ENCODE assay signal across 40 cellular contexts in the genomic region with DNA sequence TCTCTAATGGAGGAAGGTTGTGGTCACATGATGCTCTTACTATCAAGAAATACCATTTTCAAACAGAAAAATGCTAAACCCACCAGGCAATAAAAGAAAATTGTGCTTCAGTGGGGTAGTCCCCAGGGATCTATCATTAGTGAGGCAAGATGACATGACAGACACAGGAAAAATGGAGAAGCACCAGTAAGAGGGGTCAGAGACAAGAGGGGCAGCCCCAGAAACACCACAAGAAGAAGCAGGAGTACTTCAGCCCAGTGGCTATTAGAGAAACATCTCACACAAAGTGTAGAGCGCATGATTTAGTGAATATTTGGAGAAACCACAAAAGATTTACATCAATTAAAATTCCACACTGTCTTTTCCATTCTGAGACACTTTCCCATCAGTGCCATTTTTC. TPM values are rescaled to one million over a fixed set of nuclear protein-coding genes. Genes with fewer than 3 reads are reported as not detected.
"Had no signal": no experiment of that assay in that cellular context is flagged by ENCODE, and none has a peak within 500 bp of the region (broad histone marks: within the 10 kb centered on the region; RNA-seq: fewer than 3 reads in every experiment).

No MANE protein-coding gene starts in this region.

- ATAC-seq: activated naive CD4-positive, alpha-beta T cell treated with anti-CD3 and anti-CD28 coated beads, Interleukin-2, amount 50 U/mL, for 72 hours; activated naive CD8-positive, alpha-beta T cell treated with anti-CD3 and anti-CD28 coated beads, Interleukin-2, amount 50 U/mL, for 24 hours; activated T-cell treated with anti-CD3 and anti-CD28 coated beads, Interleukin-2, amount 50 U/mL, for 4 hours; activated T-cell treated with anti-CD3 and anti-CD28 coated beads, Interleukin-2, amount 50 U/mL, for 72 hours; activated T-helper 17 cell treated with anti-CD3 and anti-CD28 coated beads, Interleukin-2, amount 50 U/mL, for 72 hours; body of pancreas had no signal

- H3K4me1 ChIP-seq: adrenal gland, ascending aorta, body of pancreas, breast epithelium had no signal

- H3K27ac Mint-ChIP-seq: activated naive CD4-positive, alpha-beta T cell treated with anti-CD3 and anti-CD28 coated beads for 36 hours; activated naive CD4-positive, alpha-beta T cell treated with anti-CD3 and anti-CD28 coated beads, Interleukin-2, amount 10 ng/mL, durations not matched to agents 7 days and 5 days; activated naive CD4-positive, alpha-beta T cell treated with anti-CD3 and anti-CD28 coated beads, Interleukin-2, amount 50 U/mL, for 24 hours; activated naive CD4-positive, alpha-beta T cell treated with anti-CD3 and anti-CD28 coated beads, Interleukin-2, amount 50 U/mL, for 72 hours; activated naive CD8-positive, alpha-beta T cell; activated naive CD8-positive, alpha-beta T cell treated with anti-CD3 and anti-CD28 coated beads for 36 hours; activated naive CD8-positive, alpha-beta T cell treated with anti-CD3 and anti-CD28 coated beads, Interleukin-2, amount 10 ng/mL, durations not matched to agents 7 days and 5 days; activated naive CD8-positive, alpha-beta T cell treated with anti-CD3 and anti-CD28 coated beads, Interleukin-2, amount 50 U/mL, for 24 hours; activated T-cell treated with anti-CD3 and anti-CD28 coated beads, Interleukin-2, amount 50 U/mL, for 24 hours; activated T-cell treated with anti-CD3 and anti-CD28 coated beads, Interleukin-2, amount 50 U/mL, for 72 hours; activated T-helper 1 cell treated with anti-CD3 and anti-CD28 coated beads, Interleukin-12 subunit alpha, Interleukin-12 subunit beta, Interleukin-2, Interleukin-4 antibody, amounts not matched to agents 30 ng/mL and 10 ng/mL and 1 ng/mL, durations not matched to agents 14 hours and 24 hours and 36 hours; activated T-helper 17 cell treated with anti-CD3 and anti-CD28 coated beads, Interleukin-2, amount 50 U/mL, for 72 hours; activated T-helper 2 cell treated with anti-CD3 and anti-CD28 coated beads, Interferon-gamma antibody, Interleukin-2, Interleukin-4, amounts not matched to agents 10 μg/mL and 5 μg/mL and 100 μg/mL, durations not matched to agents 14 hours and 24 hours and 36 hours; brain had no signal

- H3K27me3 Mint-ChIP-seq: activated naive CD4-positive, alpha-beta T cell treated with anti-CD3 and anti-CD28 coated beads, Interleukin-2, amount 50 U/mL, for 24 hours; activated naive CD8-positive, alpha-beta T cell treated with anti-CD3 and anti-CD28 coated beads for 36 hours; activated T-cell treated with anti-CD3 and anti-CD28 coated beads, Interleukin-2, amount 50 U/mL, for 24 hours; activated T-helper 17 cell treated with anti-CD3 and anti-CD28 coated beads, Interleukin-2, amount 50 U/mL, for 72 hours; central memory CD8-positive, alpha-beta T cell had no signal

- DNase-seq: activated effector memory CD4-positive, alpha-beta T cell treated with anti-CD3 and anti-CD28 coated beads, Interleukin-2, amount 50 U/mL, for 16 hours; activated effector memory CD4-positive, alpha-beta T cell treated with Interleukin-2 at 50 U/mL for 16 hours; activated gamma-delta T cell; activated gamma-delta T cell treated with Interleukin-2 at 50 U/mL for 16 hours; activated naive CD4-positive, alpha-beta T cell; activated naive CD4-positive, alpha-beta T cell treated with anti-CD3 and anti-CD28 coated beads for 36 hours; activated naive CD4-positive, alpha-beta T cell treated with anti-CD3 and anti-CD28 coated beads, Interleukin-2, amount 10 ng/mL, durations not matched to agents 7 days and 5 days; activated naive CD4-positive, alpha-beta T cell treated with anti-CD3 and anti-CD28 coated beads, Interleukin-2, amount 50 U/mL, for 16 hours; activated naive CD4-positive, alpha-beta T cell treated with Interleukin-2 at 50 U/mL for 16 hours; activated naive CD8-positive, alpha-beta T cell treated with anti-CD3 and anti-CD28 coated beads for 36 hours; activated naive CD8-positive, alpha-beta T cell treated with anti-CD3 and anti-CD28 coated beads, Interleukin-2, amount 10 ng/mL, durations not matched to agents 7 days and 5 days; activated naive CD8-positive, alpha-beta T cell treated with anti-CD3 and anti-CD28 coated beads, Interleukin-2, amount 50 U/mL, for 24 hours; activated T-cell treated with anti-CD3 and anti-CD28 coated beads, Interleukin-2, amount 50 U/mL, for 1 hour; activated T-cell treated with anti-CD3 and anti-CD28 coated beads, Interleukin-2, amount 50 U/mL, for 24 hours; activated T-cell treated with anti-CD3 and anti-CD28 coated beads, Interleukin-2, amount 50 U/mL, for 4 hours; activated T-cell treated with anti-CD3 and anti-CD28 coated beads, Interleukin-2, amount 50 U/mL, for 48 hours; activated T-cell treated with anti-CD3 and anti-CD28 coated beads, Interleukin-2, amount 50 U/mL, for 72 hours; adrenal gland; amniotic stem cell; amygdala; anterior cingulate cortex; aorta; body of pancreas; brain microvascular endothelial cell; caudate nucleus; central memory CD4-positive, alpha-beta T cell; cerebellar nuclear complex had no signal

- H3K4me3 Mint-ChIP-seq: activated naive CD4-positive, alpha-beta T cell treated with anti-CD3 and anti-CD28 coated beads for 36 hours; activated naive CD4-positive, alpha-beta T cell treated with anti-CD3 and anti-CD28 coated beads, Interleukin-2, amount 10 ng/mL, durations not matched to agents 7 days and 5 days; activated naive CD4-positive, alpha-beta T cell treated with anti-CD3 and anti-CD28 coated beads, Interleukin-2, amount 50 U/mL, for 24 hours; activated naive CD8-positive, alpha-beta T cell; activated naive CD8-positive, alpha-beta T cell treated with anti-CD3 and anti-CD28 coated beads for 36 hours; activated naive CD8-positive, alpha-beta T cell treated with anti-CD3 and anti-CD28 coated beads, Interleukin-2, amount 10 ng/mL, durations not matched to agents 7 days and 5 days; activated naive CD8-positive, alpha-beta T cell treated with anti-CD3 and anti-CD28 coated beads, Interleukin-2, amount 50 U/mL, for 24 hours; activated T-cell treated with anti-CD3 and anti-CD28 coated beads, Interleukin-2, amount 50 U/mL, for 24 hours; activated T-cell treated with anti-CD3 and anti-CD28 coated beads, Interleukin-2, amount 50 U/mL, for 4 hours; activated T-cell treated with anti-CD3 and anti-CD28 coated beads, Interleukin-2, amount 50 U/mL, for 72 hours; activated T-helper 1 cell treated with anti-CD3 and anti-CD28 coated beads, Interleukin-12 subunit alpha, Interleukin-12 subunit beta, Interleukin-2, Interleukin-4 antibody, amounts not matched to agents 30 ng/mL and 10 ng/mL and 1 ng/mL, durations not matched to agents 14 hours and 24 hours and 36 hours; activated T-helper 17 cell treated with anti-CD3 and anti-CD28 coated beads, Interleukin-2, amount 50 U/mL, for 72 hours; brain; central memory CD8-positive, alpha-beta T cell had no signal

- H3K27me3 ChIP-seq: adrenal gland, ascending aorta, body of pancreas, brain microvascular endothelial cell, breast epithelium, cardiac muscle cell had no signal

- H3K36me3 ChIP-seq: adrenal gland, ascending aorta, brain microvascular endothelial cell, breast epithelium, cardiac muscle cell had no signal

- H3K4me3 ChIP-seq: adrenal gland, ascending aorta, body of pancreas, breast epithelium, cardiac muscle cell had no signal

- H3K36me3 Mint-ChIP-seq: activated naive CD4-positive, alpha-beta T cell treated with anti-CD3 and anti-CD28 coated beads, Interleukin-2, amount 10 ng/mL, durations not matched to agents 7 days and 5 days; activated naive CD8-positive, alpha-beta T cell treated with anti-CD3 and anti-CD28 coated beads, Interleukin-2, amount 10 ng/mL, durations not matched to agents 7 days and 5 days; brain had no signal

- FAIRE-seq: astrocyte, bronchial epithelial cell had no signal

- H3K9me3 ChIP-seq: ascending aorta, body of pancreas had no signal

- H3K27ac ChIP-seq: adrenal gland, ascending aorta, body of pancreas, brain microvascular endothelial cell, breast epithelium, cardiac muscle cell had no signal

- H3K4me1 Mint-ChIP-seq: activated naive CD4-positive, alpha-beta T cell treated with anti-CD3 and anti-CD28 coated beads, Interleukin-2, amount 10 ng/mL, durations not matched to agents 7 days and 5 days; activated naive CD4-positive, alpha-beta T cell treated with anti-CD3 and anti-CD28 coated beads, Interleukin-2, amount 50 U/mL, for 24 hours; activated naive CD8-positive, alpha-beta T cell treated with anti-CD3 and anti-CD28 coated beads for 36 hours; activated naive CD8-positive, alpha-beta T cell treated with anti-CD3 and anti-CD28 coated beads, Interleukin-2, amount 10 ng/mL, durations not matched to agents 7 days and 5 days; activated naive CD8-positive, alpha-beta T cell treated with anti-CD3 and anti-CD28 coated beads, Interleukin-2, amount 50 U/mL, for 24 hours; activated T-helper 17 cell treated with anti-CD3 and anti-CD28 coated beads, Interleukin-2, amount 50 U/mL, for 72 hours; brain; central memory CD8-positive, alpha-beta T cell had no signal

- H3K9me3 Mint-ChIP-seq: activated naive CD4-positive, alpha-beta T cell treated with anti-CD3 and anti-CD28 coated beads, Interleukin-2, amount 50 U/mL, for 24 hours; activated naive CD8-positive, alpha-beta T cell treated with anti-CD3 and anti-CD28 coated beads, Interleukin-2, amount 50 U/mL, for 24 hours; activated T-helper 17 cell treated with anti-CD3 and anti-CD28 coated beads, Interleukin-2, amount 50 U/mL, for 72 hours had no signal

RNA-seq across cellular contexts. Expression of gene TMEM200A, which starts 10.2 kb away (rescaled TPM):
- total RNA-seq: activated naive CD4-positive, alpha-beta T cell treated with anti-CD3 and anti-CD28 coated beads for 36 hours; activated naive CD8-positive, alpha-beta T cell treated with anti-CD3 and anti-CD28 coated beads for 36 hours had no signal
- polyA plus RNA-seq: cardiac muscle cell had no signal
